Comparison of ENCODE assay signal across 7 cellular contexts in genomic region chr22:24423519-24424000, GRCh38. TPM values are rescaled to one million over a fixed set of nuclear protein-coding genes. Genes with fewer than 3 reads are reported as not detected.
DNase-seq lines count a peak whose midpoint lies in the region; ATAC-seq and TF ChIP-seq lines count a peak whose summit lies in the region.

No MANE protein-coding gene starts in this region.

- DNase-seq in GM19238 (ENCODE audit: insufficient read length, low spot score): peak; percentile 90
- DNase-seq in activated gamma-delta T cell treated with Interleukin-2 at 50 U/mL for 16 hours: peak; percentile 57
- peak; percentile 82 for DNase-seq in Right ventricle myocardium superior
- DNase-seq in retina: peak; percentile 59
- DNase-seq in SW 1271 (lab: John Stamatoyannopoulos, UW): no peak

- intact Hi-C loops in Right ventricle myocardium superior (cut with DNase I): loop anchor here (5.0 kb wide), 1 partner anchor 79 kb away; no protein-coding TSS in a partner anchor

- ATAC-seq in Right ventricle myocardium superior (ENCODE audit: poor library complexity) (peak; percentile 85), GM21528 (IDR thresholded peaks at IDR 0.05; ENCODE audit: low FRiP score, unreplicated experiment) (no peak)

TF ChIP-seq in PFSK-1, 5 proteins besides CTCF, POLR2A, EP300 and RAD21:
- TF ChIP-seq TAF1 (IDR thresholded peaks at IDR 0.05; ENCODE audit: borderline replicate concordance, insufficient read depth, low read length) (no peak), FOXP2 (optimal IDR thresholded peaks at IDR 0.05; ENCODE audit: borderline replicate concordance, extremely low read depth, extremely low read length, insufficient read depth) (peak; percentile 13)

RNA-seq across cellular contexts. Expression of gene ADORA2A, which starts 3.8 kb away (rescaled TPM):
- 10.0 TPM for polyA plus RNA-seq in PFSK-1 (2012; ENCODE audit: insufficient read length, low read depth)
- 4.1 TPM for total RNA-seq in Right ventricle myocardium superior

Comparison
In these comparisons a context has a peak if more than half of its experiments do, and no peak if none do; other contexts are left out.
1. DNase-seq: peak in GM19238 (single experiment), activated gamma-delta T cell treated with Interleukin-2 at 50 U/mL for 16 hours (single experiment), Right ventricle myocardium superior (single experiment) and retina (single experiment); none in SW 1271 (0 of 2).